Comparison of ENCODE assay signal across 17 cellular contexts in the genomic region with DNA sequence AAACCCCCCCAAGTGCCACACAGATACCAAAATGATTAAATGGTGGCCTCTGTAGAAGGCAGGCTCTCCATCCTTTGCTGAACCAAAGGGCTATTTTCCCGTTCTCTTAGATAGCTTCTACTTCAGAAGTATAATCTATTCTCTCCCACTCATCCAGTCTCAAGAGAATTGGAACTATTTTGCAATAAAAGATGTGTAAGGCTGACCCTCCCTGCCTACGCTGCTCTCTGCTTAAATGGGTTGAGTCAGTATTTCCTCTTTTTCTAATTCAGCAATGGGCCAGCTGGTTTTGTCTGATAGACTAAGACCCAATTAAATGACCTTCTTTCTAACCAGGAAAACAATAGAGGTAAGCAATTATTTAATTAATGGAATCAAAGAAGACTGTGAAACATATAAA.
DNase-seq lines count a peak whose midpoint lies in the region; ATAC-seq, FAIRE-seq and TF ChIP-seq lines count a peak whose summit lies in the region.
"Had no signal": no experiment of that assay in that cellular context is flagged by ENCODE, and none has a peak within 500 bp of the region (broad histone marks: within the 10 kb centered on the region; RNA-seq: fewer than 3 reads in every experiment).

No MANE protein-coding gene starts in this region.

- H3K27me3 Mint-ChIP-seq in activated CD4-positive, alpha-beta T cell treated with anti-CD3 and anti-CD28 coated beads, Interleukin-2, amount 10 ng/mL, durations not matched to agents 7 days and 5 days, result peaks cover 17% of the 10 kb centered on the region
- peaks cover 4% of the 10 kb centered on the region for H3K27me3 Mint-ChIP-seq in activated T-cell treated with anti-CD3 and anti-CD28 coated beads, Interleukin-2, amount 50 U/mL, for 4 hours (ENCODE audit: low read depth)

- WGBS in pancreas, 2 donors, result 65 to 73% methylated on average over 2 of the region's 2 CpGs

- FAIRE-seq in pancreas (lab: Jason Lieb, UNC), result no peak
- FAIRE-seq: bronchial epithelial cell, RCC 7860 had no signal

- no peak overlapping the region for H3K27ac Mint-ChIP-seq in activated CD4-positive, alpha-beta T cell treated with anti-CD3 and anti-CD28 coated beads, Interleukin-2, amount 10 ng/mL, durations not matched to agents 7 days and 5 days
- H3K27ac Mint-ChIP-seq: IgD-negative memory B cell had no signal

- H3K36me3 ChIP-seq in pancreas, result no peaks in the 10 kb centered on the region
- H3K36me3 ChIP-seq: BLaER1, thoracic aorta had no signal

- no peaks in the 10 kb centered on the region for H3K27me3 ChIP-seq in pancreas
- H3K27me3 ChIP-seq in dorsolateral prefrontal cortex, result no peaks in the 10 kb centered on the region
- H3K27me3 ChIP-seq: BLaER1 had no signal

- H3K36me3 Mint-ChIP-seq in activated CD4-positive, alpha-beta T cell treated with anti-CD3 and anti-CD28 coated beads, Interleukin-2, amount 10 ng/mL, durations not matched to agents 7 days and 5 days (ENCODE audit: low read depth), result no peaks in the 10 kb centered on the region
- H3K36me3 Mint-ChIP-seq in activated T-cell treated with anti-CD3 and anti-CD28 coated beads, Interleukin-2, amount 50 U/mL, for 4 hours (ENCODE audit: insufficient read depth), result peaks cover 2% of the 10 kb centered on the region

- H3K4me3 Mint-ChIP-seq in activated CD4-positive, alpha-beta T cell treated with anti-CD3 and anti-CD28 coated beads, Interleukin-2, amount 10 ng/mL, durations not matched to agents 7 days and 5 days, result no peak overlapping the region
- no peak overlapping the region for H3K4me3 Mint-ChIP-seq in activated T-cell treated with anti-CD3 and anti-CD28 coated beads, Interleukin-2, amount 50 U/mL, for 4 hours

- POLR2A ChIA-PET in activated CD4-positive, alpha-beta T cell treated with anti-CD3 and anti-CD28 coated beads, Interleukin-2, amount 10 ng/mL, durations not matched to agents 7 days and 5 days (lab: Charles Lee), result no interaction called here

- H3K4me3 ChIP-seq in pancreas (no peak overlapping the region), dorsolateral prefrontal cortex (no peak overlapping the region)
- H3K4me3 ChIP-seq: BLaER1, thoracic aorta had no signal

- CTCF ChIA-PET in activated CD4-positive, alpha-beta T cell treated with anti-CD3 and anti-CD28 coated beads, Interleukin-2, amount 10 ng/mL, durations not matched to agents 7 days and 5 days (lab: Charles Lee), result interaction anchor here (0.6 kb wide), 1 partner anchor 801 kb away, joined by 5 read pairs; no protein-coding TSS in a partner anchor

- no peaks in the 10 kb centered on the region for H3K4me1 Mint-ChIP-seq in activated CD4-positive, alpha-beta T cell treated with anti-CD3 and anti-CD28 coated beads, Interleukin-2, amount 10 ng/mL, durations not matched to agents 7 days and 5 days
- no peaks in the 10 kb centered on the region for H3K4me1 Mint-ChIP-seq in activated T-cell treated with anti-CD3 and anti-CD28 coated beads, Interleukin-2, amount 50 U/mL, for 4 hours (ENCODE audit: low read depth)

- ATAC-seq in pancreas (peak in 3 of 4 donors; percentile 58 to 76 (median 72)), GM19452 (IDR thresholded peaks at IDR 0.05; ENCODE audit: unreplicated experiment) (no peak)
- no peak for ATAC-seq in activated T-cell treated with anti-CD3 and anti-CD28 coated beads, Interleukin-2, amount 50 U/mL, for 4 hours

- no peaks in the 10 kb centered on the region for H3K4me1 ChIP-seq in pancreas
- H3K4me1 ChIP-seq: BLaER1 had no signal

- TF ChIP-seq CTCF in pancreas (IDR thresholded peaks at IDR 0.05) (no peak), dorsolateral prefrontal cortex (IDR thresholded peaks at IDR 0.05 in 54 of 56, conservative IDR thresholded peaks at IDR 0.05 in 2 of 56; ENCODE audit: low read depth in 1 of 56, partially characterized antibody in 56 of 56) (no peak)

- intact Hi-C loops in pancreas (cut with DNase I), result no loop called here
- intact Hi-C loops in dorsolateral prefrontal cortex (cut with DNase I), result no loop called here

- H3K9me3 Mint-ChIP-seq in activated CD4-positive, alpha-beta T cell treated with anti-CD3 and anti-CD28 coated beads, Interleukin-2, amount 10 ng/mL, durations not matched to agents 7 days and 5 days, result peaks cover 2% of the 10 kb centered on the region
- no peaks in the 10 kb centered on the region for H3K9me3 Mint-ChIP-seq in activated T-cell treated with anti-CD3 and anti-CD28 coated beads, Interleukin-2, amount 50 U/mL, for 4 hours

- H3K9me3 ChIP-seq in pancreas, result no peaks in the 10 kb centered on the region
- H3K9me3 ChIP-seq: BLaER1, thoracic aorta had no signal

- H3K27ac ChIP-seq in pancreas, result peak overlapping the region in 1 of 4 donors; percentile 14
- no peak overlapping the region for H3K27ac ChIP-seq in dorsolateral prefrontal cortex
- H3K27ac ChIP-seq: BLaER1, VCaP had no signal

- DNase-seq in AML-193 (lab: John Stamatoyannopoulos, UW) (peak; percentile 58 to 67), NOMO-1 (lab: John Stamatoyannopoulos, UW; ENCODE audit: unreplicated experiment in 2 of 2) (peak; percentile 72 to 94), fibroblast of gingiva (ENCODE audit: low read depth) (peak; percentile 63), pancreas (no peak), dorsolateral prefrontal cortex (no peak)
- no peak for DNase-seq in activated CD4-positive, alpha-beta T cell treated with anti-CD3 and anti-CD28 coated beads, Interleukin-2, amount 10 ng/mL, durations not matched to agents 7 days and 5 days
- no peak for DNase-seq in activated T-cell treated with anti-CD3 and anti-CD28 coated beads, Interleukin-2, amount 50 U/mL, for 4 hours
- DNase-seq: foreskin melanocyte, GOT3, nucleus accumbens had no signal

Comparison
In these comparisons a context has a peak if more than half of its experiments do, and no peak if none do; other contexts are left out.
1. DNase-seq: peak in AML-193 (2 of 2), NOMO-1 (2 of 2) and fibroblast of gingiva (single experiment); none in pancreas (0 of 6), activated CD4-positive, alpha-beta T cell treated with anti-CD3 and anti-CD28 coated beads, Interleukin-2, amount 10 ng/mL, durations not matched to agents 7 days and 5 days (single experiment), activated T-cell treated with anti-CD3 and anti-CD28 coated beads, Interleukin-2, amount 50 U/mL, for 4 hours (single experiment) and dorsolateral prefrontal cortex (0 of 10).
2. ATAC-seq: peak in pancreas (3 of 4); none in GM19452 (single experiment) and activated T-cell treated with anti-CD3 and anti-CD28 coated beads, Interleukin-2, amount 50 U/mL, for 4 hours (0 of 2).